31 cellular contexts compared by ENCODE assay signal in genomic region chr12:79993106-79993862, GRCh38.
"Had no signal": no experiment of that assay in that cellular context is flagged by ENCODE, and none has a peak within 500 bp of the region (broad histone marks: within the 10 kb centered on the region; RNA-seq: fewer than 3 reads in every experiment).

No MANE protein-coding gene starts in this region.

- H3K36me3 Mint-ChIP-seq: activated naive CD8-positive, alpha-beta T cell had no signal

- H3K4me1 Mint-ChIP-seq: central memory CD8-positive, alpha-beta T cell; endodermal cell had no signal

- H3K4me3 Mint-ChIP-seq: activated CD4-positive, alpha-beta memory T cell treated with anti-CD3 and anti-CD28 coated beads, Interleukin-2, amount 10 ng/mL, durations not matched to agents 7 days and 5 days; activated CD4-positive, alpha-beta T cell treated with anti-CD3 and anti-CD28 coated beads, Interleukin-2, amount 10 ng/mL, durations not matched to agents 7 days and 5 days; activated naive CD8-positive, alpha-beta T cell; activated T-cell treated with anti-CD3 and anti-CD28 coated beads, Interleukin-2, amount 50 U/mL, for 4 hours; activated T-helper 17 cell treated with anti-CD3 and anti-CD28 coated beads, Interleukin-2, amount 50 U/mL, for 72 hours; central memory CD8-positive, alpha-beta T cell; dendritic cell treated with granulocyte-macrophage colony-stimulating factor and Interleukin-4, amounts not matched to agents 40 ng/mL and 50 ng/mL, for 4 days; endodermal cell had no signal

- H3K27me3 Mint-ChIP-seq: activated naive CD8-positive, alpha-beta T cell; activated T-helper 17 cell treated with anti-CD3 and anti-CD28 coated beads, Interleukin-2, amount 50 U/mL, for 72 hours; dendritic cell treated with granulocyte-macrophage colony-stimulating factor and Interleukin-4, amounts not matched to agents 40 ng/mL and 50 ng/mL, for 4 days had no signal

- H3K27ac ChIP-seq: brain microvascular endothelial cell, coronary artery, dorsolateral prefrontal cortex, foreskin keratinocyte, gastrocnemius medialis, heart left ventricle had no signal

- H3K9me3 Mint-ChIP-seq: activated CD4-positive, alpha-beta memory T cell treated with anti-CD3 and anti-CD28 coated beads, Interleukin-2, amount 10 ng/mL, durations not matched to agents 7 days and 5 days; activated CD4-positive, alpha-beta T cell treated with anti-CD3 and anti-CD28 coated beads, Interleukin-2, amount 10 ng/mL, durations not matched to agents 7 days and 5 days; activated T-cell treated with anti-CD3 and anti-CD28 coated beads, Interleukin-2, amount 50 U/mL, for 4 hours; central memory CD8-positive, alpha-beta T cell; dendritic cell treated with granulocyte-macrophage colony-stimulating factor and Interleukin-4, amounts not matched to agents 40 ng/mL and 50 ng/mL, for 4 days had no signal

- H3K36me3 ChIP-seq: brain microvascular endothelial cell, gastrocnemius medialis, heart left ventricle had no signal

- ATAC-seq: activated T-cell treated with anti-CD3 and anti-CD28 coated beads, Interleukin-2, amount 50 U/mL, for 4 hours; activated T-helper 17 cell treated with anti-CD3 and anti-CD28 coated beads, Interleukin-2, amount 50 U/mL, for 72 hours; esophagus mucosa; foreskin keratinocyte; gastrocnemius medialis; heart left ventricle had no signal

- FAIRE-seq: astrocyte, bronchial epithelial cell had no signal

- DNase-seq: activated CD4-positive, alpha-beta memory T cell treated with anti-CD3 and anti-CD28 coated beads, Interleukin-2, amount 10 ng/mL, durations not matched to agents 7 days and 5 days; activated CD4-positive, alpha-beta T cell treated with anti-CD3 and anti-CD28 coated beads for 1 hour; activated CD4-positive, alpha-beta T cell treated with anti-CD3 and anti-CD28 coated beads for 4 hours; activated CD4-positive, alpha-beta T cell treated with anti-CD3 and anti-CD28 coated beads, Interleukin-2, amount 10 ng/mL, durations not matched to agents 7 days and 5 days; activated CD4-positive, alpha-beta T cell treated with anti-CD3 and anti-CD28 coated beads, Interleukin-2, amount 50 U/mL, for 4 hours; activated CD8-positive, alpha-beta memory T cell treated with anti-CD3 and anti-CD28 coated beads, Interleukin-2, amount 50 U/mL, for 48 hours; activated effector memory CD4-positive, alpha-beta T cell treated with Interleukin-2 at 50 U/mL for 16 hours; activated gamma-delta T cell treated with Interleukin-2 at 50 U/mL for 16 hours; activated naive CD4-positive, alpha-beta T cell treated with anti-CD3 and anti-CD28 coated beads, Interleukin-2, amount 50 U/mL, for 16 hours; activated naive CD4-positive, alpha-beta T cell treated with Interleukin-2 at 50 U/mL for 16 hours; activated T-cell treated with anti-CD3 and anti-CD28 coated beads for 4 hours; activated T-cell treated with anti-CD3 and anti-CD28 coated beads, Interleukin-2, amount 50 U/mL, for 4 hours; amniotic stem cell; anterior cingulate cortex; brain microvascular endothelial cell; dorsolateral prefrontal cortex; effector memory CD4-positive, alpha-beta T cell; endodermal cell; foreskin keratinocyte; gastrocnemius medialis; glutamatergic neuron; heart left ventricle; T-helper 2 cell had no signal

- H3K4me1 ChIP-seq: gastrocnemius medialis, heart left ventricle had no signal

- H3K27me3 ChIP-seq: brain microvascular endothelial cell, dorsolateral prefrontal cortex, foreskin keratinocyte, gastrocnemius medialis, heart left ventricle had no signal

- H3K27ac Mint-ChIP-seq: activated CD4-positive, alpha-beta memory T cell treated with anti-CD3 and anti-CD28 coated beads, Interleukin-2, amount 10 ng/mL, durations not matched to agents 7 days and 5 days; activated CD4-positive, alpha-beta T cell treated with anti-CD3 and anti-CD28 coated beads, Interleukin-2, amount 10 ng/mL, durations not matched to agents 7 days and 5 days; activated naive CD8-positive, alpha-beta T cell; activated T-helper 17 cell treated with anti-CD3 and anti-CD28 coated beads, Interleukin-2, amount 50 U/mL, for 72 hours; dendritic cell treated with granulocyte-macrophage colony-stimulating factor and Interleukin-4, amounts not matched to agents 40 ng/mL and 50 ng/mL, for 4 days; endodermal cell had no signal

- H3K4me3 ChIP-seq: coronary artery, dorsolateral prefrontal cortex, gastrocnemius medialis, heart left ventricle had no signal

- H3K9me3 ChIP-seq: gastrocnemius medialis, heart left ventricle had no signal
